22 cellular contexts compared by ENCODE assay signal in genomic region chr18:32293107-32293506, GRCh38.
A peak's percentile ranks its signal among the peaks of the same experiment; 100 is the strongest.
DNase-seq lines count a peak whose midpoint lies in the region; ATAC-seq and TF ChIP-seq lines count a peak whose summit lies in the region.
"Had no signal": no experiment of that assay in that cellular context is flagged by ENCODE, and none has a peak within 500 bp of the region (broad histone marks: within the 10 kb centered on the region; RNA-seq: fewer than 3 reads in every experiment).

No MANE protein-coding gene starts in this region.

- peak; percentile 39 for DNase-seq in NCI-H69 (lab: John Stamatoyannopoulos, UW)
- no peak for DNase-seq in sciatic nerve (ENCODE audit: low spot score)
- no peak for DNase-seq in suprapubic skin (ENCODE audit: low spot score in 2 of 2)
- DNase-seq in upper lobe of right lung: no peak
- no peak for DNase-seq in GDM1 (lab: John Stamatoyannopoulos, UW)
- no peak for DNase-seq in RKO (ENCODE audit: low spot score)
- DNase-seq: 8988T; ACHN; BE2C; C1 segment of cervical spinal cord; CD4-positive, alpha-beta memory T cell; CD4-positive, CD25-positive, alpha-beta regulatory T cell; CD8-positive, alpha-beta memory T cell; COR-L47; DMS 273 treated with DMSO at 0.1 percent for 48 hours; DMS153; DMS53; DND-41; EL; GF-D8 had no signal

- H3K36me3 ChIP-seq in suprapubic skin: no peaks in the 10 kb centered on the region
- no peaks in the 10 kb centered on the region for H3K36me3 ChIP-seq in upper lobe of right lung
- H3K36me3 ChIP-seq: BE2C, BLaER1 had no signal

- ATAC-seq in sciatic nerve (peak; percentile 85), upper lobe of right lung (peak; percentile 20), HG03342 (IDR thresholded peaks at IDR 0.05; ENCODE audit: unreplicated experiment) (no peak)

- intact Hi-C loops in sciatic nerve (cut with DNase I) (no loop called here), upper lobe of right lung (cut with DNase I) (no loop called here)

- 72% methylated on average over 2 of the region's 2 CpGs for WGBS in suprapubic skin

- TF ChIP-seq EP300 in suprapubic skin (IDR thresholded peaks at IDR 0.05): no peak

- H3K4me3 ChIP-seq in suprapubic skin: no peak overlapping the region
- no peak overlapping the region for H3K4me3 ChIP-seq in upper lobe of right lung
- H3K4me3 ChIP-seq: BLaER1 had no signal

- no peak for TF ChIP-seq POLR2A in suprapubic skin (IDR thresholded peaks at IDR 0.05)

- TF ChIP-seq CTCF in suprapubic skin (IDR thresholded peaks at IDR 0.05) (no peak), upper lobe of right lung (IDR thresholded peaks at IDR 0.05) (no peak)

- H3K9me3 ChIP-seq in suprapubic skin (no peaks in the 10 kb centered on the region), upper lobe of right lung (no peaks in the 10 kb centered on the region)
- H3K9me3 ChIP-seq: BE2C, BLaER1 had no signal

- H3K4me1 ChIP-seq in suprapubic skin (peaks cover 5% of the 10 kb centered on the region), upper lobe of right lung (no peaks in the 10 kb centered on the region)
- H3K4me1 ChIP-seq: BE2C, BLaER1 had no signal

- H3K27ac ChIP-seq in suprapubic skin: peak overlapping the region; percentile 52
- H3K27ac ChIP-seq in upper lobe of right lung: no peak overlapping the region
- H3K27ac ChIP-seq: BLaER1 had no signal

- H3K27me3 ChIP-seq in suprapubic skin (no peaks in the 10 kb centered on the region), upper lobe of right lung (no peaks in the 10 kb centered on the region)
- H3K27me3 ChIP-seq: BE2C, BLaER1 had no signal
